27 cellular contexts compared by ENCODE assay signal in the genomic region with DNA sequence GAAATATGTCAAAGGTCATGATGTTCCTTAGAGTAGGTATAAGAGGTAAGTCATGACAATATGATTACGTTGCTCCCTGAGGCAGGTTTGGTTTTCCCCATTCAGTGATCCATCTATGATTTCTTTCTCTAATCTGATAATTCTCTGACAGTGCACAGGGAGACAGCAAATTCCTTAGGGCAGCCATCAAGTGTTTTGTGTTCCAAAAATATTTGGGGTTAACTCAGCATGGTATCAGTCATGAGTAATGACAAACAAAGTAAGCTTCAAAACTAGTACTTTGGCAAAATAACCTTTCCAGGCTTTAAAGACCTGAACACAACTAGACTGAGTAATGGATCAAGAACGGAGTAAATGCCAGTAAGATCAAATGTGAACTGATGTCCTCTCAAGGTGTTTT. TPM values are rescaled to one million over a fixed set of nuclear protein-coding genes. Genes with fewer than 3 reads are reported as not detected.
"Had no signal": no experiment of that assay in that cellular context is flagged by ENCODE, and none has a peak within 500 bp of the region (broad histone marks: within the 10 kb centered on the region; RNA-seq: fewer than 3 reads in every experiment).

No MANE protein-coding gene starts in this region.

- H3K4me1 ChIP-seq: gastrocnemius medialis, lower lobe of right lung, neural progenitor cell, sigmoid colon, upper lobe of right lung had no signal

- H3K9me3 ChIP-seq: gastrocnemius medialis, lower lobe of right lung, sigmoid colon, thoracic aorta, upper lobe of right lung had no signal

- H3K27ac Mint-ChIP-seq: activated CD4-positive, alpha-beta memory T cell treated with anti-CD3 and anti-CD28 coated beads for 36 hours; activated naive CD8-positive, alpha-beta T cell treated with anti-CD3 and anti-CD28 coated beads, Interleukin-2, amount 50 U/mL, for 24 hours; naive thymus-derived CD4-positive, alpha-beta T cell; neural progenitor cell had no signal

- H3K36me3 ChIP-seq: brain microvascular endothelial cell, gastrocnemius medialis, lower lobe of right lung, neural progenitor cell, sigmoid colon, thoracic aorta, upper lobe of right lung had no signal

- H3K4me1 Mint-ChIP-seq: activated naive CD8-positive, alpha-beta T cell treated with anti-CD3 and anti-CD28 coated beads, Interleukin-2, amount 50 U/mL, for 24 hours had no signal

- H3K9me3 Mint-ChIP-seq: activated CD4-positive, alpha-beta memory T cell treated with anti-CD3 and anti-CD28 coated beads for 36 hours; activated naive CD8-positive, alpha-beta T cell treated with anti-CD3 and anti-CD28 coated beads, Interleukin-2, amount 50 U/mL, for 24 hours had no signal

- H3K27me3 ChIP-seq: brain microvascular endothelial cell, gastrocnemius medialis, neural progenitor cell, sigmoid colon had no signal

- H3K4me3 ChIP-seq: gastrocnemius medialis, lower lobe of right lung, neural progenitor cell, sigmoid colon, thoracic aorta, upper lobe of right lung had no signal

- H3K4me3 Mint-ChIP-seq: activated CD4-positive, alpha-beta memory T cell treated with anti-CD3 and anti-CD28 coated beads for 36 hours; activated naive CD8-positive, alpha-beta T cell treated with anti-CD3 and anti-CD28 coated beads, Interleukin-2, amount 50 U/mL, for 24 hours; naive thymus-derived CD4-positive, alpha-beta T cell; neural progenitor cell had no signal

- H3K27ac ChIP-seq: brain microvascular endothelial cell, gastrocnemius medialis, lower lobe of right lung, neural progenitor cell, sigmoid colon, thoracic aorta, upper lobe of right lung had no signal

- DNase-seq: activated CD4-positive, alpha-beta memory T cell treated with anti-CD3 and anti-CD28 coated beads for 36 hours; activated CD4-positive, alpha-beta T cell treated with anti-CD3 and anti-CD28 coated beads for 48 hours; activated effector memory CD4-positive, alpha-beta T cell treated with anti-CD3 and anti-CD28 coated beads, Interleukin-2, amount 50 U/mL, for 16 hours; activated naive CD4-positive, alpha-beta T cell treated with anti-CD3 and anti-CD28 coated beads, Interleukin-2, amount 50 U/mL, for 16 hours; activated naive CD8-positive, alpha-beta T cell treated with anti-CD3 and anti-CD28 coated beads, Interleukin-2, amount 50 U/mL, for 24 hours; activated T-cell treated with anti-CD3 and anti-CD28 coated beads, Interleukin-2, amount 50 U/mL, for 48 hours; brain microvascular endothelial cell; caudate nucleus; dermis blood vessel endothelial cell; effector CD8-positive, alpha-beta T cell; gastrocnemius medialis; head of caudate nucleus; hypothalamus; lower lobe of right lung; naive thymus-derived CD4-positive, alpha-beta T cell; sigmoid colon; stimulated activated CD4-positive, alpha-beta T cell treated with anti-CD3 and anti-CD28 coated beads, Interleukin-4, amount 100 ng/mL, for 1 hour; stimulated activated naive CD4-positive, alpha-beta T cell treated with Interleukin-2 at 50 U/mL for 16 hours; SW 1271; T-helper 2 cell; upper lobe of right lung had no signal

- ATAC-seq: activated naive CD8-positive, alpha-beta T cell treated with anti-CD3 and anti-CD28 coated beads, Interleukin-2, amount 50 U/mL, for 24 hours; gastrocnemius medialis; lower lobe of right lung; naive thymus-derived CD4-positive, alpha-beta T cell had no signal

- H3K36me3 Mint-ChIP-seq: activated CD4-positive, alpha-beta memory T cell treated with anti-CD3 and anti-CD28 coated beads for 36 hours; naive thymus-derived CD4-positive, alpha-beta T cell; neural progenitor cell had no signal

RNA-seq across cellular contexts. Expression of gene SPATA31E1, which starts 55.3 kb away (rescaled TPM):
- total RNA-seq: activated CD4-positive, alpha-beta memory T cell treated with anti-CD3 and anti-CD28 coated beads for 36 hours; dermis blood vessel endothelial cell; gastrocnemius medialis; lower lobe of right lung; mesenteric fat pad; naive thymus-derived CD4-positive, alpha-beta T cell; omental fat pad; posterior vena cava; renal cortical epithelial cell; sigmoid colon; thoracic aorta; upper lobe of right lung had no signal
